In the genomic region with DNA sequence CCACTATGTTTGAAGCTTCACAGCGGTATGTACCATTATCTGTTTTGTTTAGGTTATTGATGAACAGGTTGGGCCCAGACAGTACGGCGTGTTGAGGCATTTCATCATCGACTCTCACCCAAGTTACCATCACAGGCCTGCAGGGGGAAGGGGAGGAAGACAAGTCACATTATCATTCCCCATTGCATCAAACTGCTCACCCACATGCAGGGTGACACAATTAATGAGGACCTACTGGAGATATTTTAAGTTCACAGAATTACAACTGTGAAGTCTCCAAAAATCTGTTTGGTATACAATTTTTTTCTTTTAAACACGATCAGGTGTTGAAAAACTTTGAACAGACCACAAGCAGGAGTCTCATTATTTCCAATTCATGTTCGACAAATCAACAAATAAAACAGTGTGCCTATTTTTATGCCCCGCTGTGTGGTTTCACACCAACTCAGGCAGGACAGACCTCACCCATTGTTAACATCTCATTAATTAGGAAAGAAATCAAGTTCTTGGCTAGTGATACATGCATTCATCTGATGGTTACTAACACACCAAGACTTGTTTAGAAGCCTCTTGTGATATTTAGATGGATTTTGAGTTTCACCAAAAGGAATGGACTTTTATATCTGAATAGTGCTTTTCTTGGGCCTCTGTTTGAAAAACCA, we compare ENCODE assay signal across 15 cellular contexts.
DNase-seq lines count a peak whose midpoint lies in the region; ATAC-seq, FAIRE-seq and TF ChIP-seq lines count a peak whose summit lies in the region.
"Had no signal": no experiment of that assay in that cellular context is flagged by ENCODE, and none has a peak within 500 bp of the region (broad histone marks: within the 10 kb centered on the region; RNA-seq: fewer than 3 reads in every experiment).

No MANE protein-coding gene starts in this region.

- H3K4me3 ChIP-seq in HepG2 (replicated peaks in 1 of 3; ENCODE audit: insufficient read depth in 1 of 3, low read depth in 2 of 3, low read length in 3 of 3) = no peak overlapping the region
- no peak overlapping the region for H3K4me3 ChIP-seq in right lobe of liver
- no peak overlapping the region for H3K4me3 ChIP-seq in OCI-LY1 (ENCODE audit: low read depth, low read length, poor library complexity, severe bottlenecking)
- H3K4me3 ChIP-seq in H1 (ENCODE audit: extremely low read depth in 1 of 4, insufficient read depth in 2 of 4, low read depth in 3 of 4, low read length in 4 of 4) = no peak overlapping the region
- H3K4me3 ChIP-seq: BLaER1 treated with 17β-estradiol and CSF1 and Interleukin-3, amounts not matched to agents 10 nM and 100 nM; GM23338; HAP-1 had no signal

- no peak overlapping the region for H2BK20ac ChIP-seq in H1 (ENCODE audit: low read length)

- in situ Hi-C loops in HepG2 (cut with HindIII; ENCODE audit: extremely low pct_ligation_motif_present, low pct_unique_long_range_greater_than_20kb) = no loop called here

- no peak overlapping the region for H3K56ac ChIP-seq in H1 (replicated peaks; ENCODE audit: insufficient read length, low read depth, low read length)

- no peak overlapping the region for H2BK120ac ChIP-seq in H1 (replicated peaks; ENCODE audit: low read depth, low read length)

- DNase-seq in HepG2 (ENCODE audit: low spot score) (no peak), right lobe of liver (no peak), H1 (ENCODE audit: low read depth in 1 of 2, low spot score in 2 of 2) (no peak), NCI-H345 (lab: John Stamatoyannopoulos, UW) (no peak)
- no peak for DNase-seq in activated CD4-positive, alpha-beta T cell treated with anti-CD3 and anti-CD28 coated beads, Interleukin-2, amount 10 ng/mL, durations not matched to agents 24 days and 14 days
- DNase-seq: 8988T; AML-193; CD4-positive, CD25-positive, alpha-beta regulatory T cell; DMS79; IMR-90 had no signal

- H3K27ac Mint-ChIP-seq in activated CD4-positive, alpha-beta T cell treated with anti-CD3 and anti-CD28 coated beads, Interleukin-2, amount 10 ng/mL, durations not matched to agents 24 days and 14 days = no peak overlapping the region
- H3K27ac Mint-ChIP-seq: CD4-positive, CD25-positive, alpha-beta regulatory T cell; GM23338 had no signal

- TF ChIP-seq EP300 in HepG2 (IDR thresholded peaks at IDR 0.05; ENCODE audit: low read depth in 2 of 2, low read length in 2 of 2) = no peak
- no peak for TF ChIP-seq EP300 in HepG2 (CRISPR knock-in tag; IDR thresholded peaks at IDR 0.05; ENCODE audit: borderline replicate concordance)
- no peak for TF ChIP-seq EP300 in H1 (IDR thresholded peaks at IDR 0.05; ENCODE audit: borderline replicate concordance in 1 of 2, low read depth in 2 of 2, low read length in 2 of 2)

- no peak overlapping the region for H2BK15ac ChIP-seq in H1 (ENCODE audit: low read length)

- H3K36me3 ChIP-seq in HepG2 (replicated peaks in 1 of 2; ENCODE audit: control insufficient read depth in 1 of 2, insufficient read depth in 2 of 2, low read length in 2 of 2) = peaks cover 13 to 51% of the 10 kb centered on the region in 2 experiments
- no peaks in the 10 kb centered on the region for H3K36me3 ChIP-seq in right lobe of liver
- H3K36me3 ChIP-seq in OCI-LY1 (ENCODE audit: insufficient read depth, low read length) = no peaks in the 10 kb centered on the region
- H3K36me3 ChIP-seq in H1 (ENCODE audit: control insufficient read depth in 2 of 4, insufficient read depth in 4 of 4, low read length in 3 of 4) = no peaks in the 10 kb centered on the region; a peak in 1 of 8 replicates
- H3K36me3 ChIP-seq: BLaER1 treated with 17β-estradiol and CSF1 and Interleukin-3, amounts not matched to agents 10 nM and 100 nM; HAP-1 had no signal

- no peaks in the 10 kb centered on the region for H3K23me2 ChIP-seq in H1 (ENCODE audit: low read depth, low read length)

- H3F3A ChIP-seq in OCI-LY1 (ENCODE audit: insufficient read depth, low read length) = no peaks in the 10 kb centered on the region

- no peaks in the 10 kb centered on the region for H3K36me3 Mint-ChIP-seq in activated CD4-positive, alpha-beta T cell treated with anti-CD3 and anti-CD28 coated beads, Interleukin-2, amount 10 ng/mL, durations not matched to agents 24 days and 14 days (ENCODE audit: low read depth)
- H3K36me3 Mint-ChIP-seq: CD4-positive, CD25-positive, alpha-beta regulatory T cell had no signal

- H4K8ac ChIP-seq in H1 (ENCODE audit: extremely low read depth, insufficient read depth, low read length) = no peak overlapping the region

- no peak overlapping the region for H2AFZ ChIP-seq in HepG2 (ENCODE audit: low read length)
- no peak overlapping the region for H2AFZ ChIP-seq in OCI-LY1 (ENCODE audit: low read length)
- no peak overlapping the region for H2AFZ ChIP-seq in H1 (ENCODE audit: low read length)
- H2AFZ ChIP-seq: GM23338 had no signal

- no peak overlapping the region for H2BK5ac ChIP-seq in H1 (ENCODE audit: low read depth, low read length)

- H2AK5ac ChIP-seq in H1 (ENCODE audit: low read depth, low read length) = 0 out of 2 replicates have a peak overlapping the region, but pooled peaks have one; percentile 31

- H4K20me1 ChIP-seq in HepG2 (ENCODE audit: insufficient read depth, low read length) (no peaks in the 10 kb centered on the region), OCI-LY1 (ENCODE audit: insufficient read depth, low read length) (no peaks in the 10 kb centered on the region), H1 (replicated peaks in 1 of 2; ENCODE audit: control insufficient read depth in 1 of 2, insufficient read depth in 2 of 2, low read length in 2 of 2) (no peaks in the 10 kb centered on the region)
- H4K20me1 ChIP-seq: BLaER1 treated with 17β-estradiol and CSF1 and Interleukin-3, amounts not matched to agents 10 nM and 100 nM had no signal

- H3K4me2 ChIP-seq in HepG2 (ENCODE audit: low read depth, low read length) = no peak overlapping the region
- no peak overlapping the region for H3K4me2 ChIP-seq in OCI-LY1 (ENCODE audit: low read length)
- H3K4me2 ChIP-seq in H1 (ENCODE audit: insufficient read depth in 1 of 2, low read depth in 2 of 2, low read length in 2 of 2) = no peak overlapping the region
- H3K4me2 ChIP-seq: GM23338 had no signal

- FAIRE-seq in HepG2 (lab: Jason Lieb, UNC) = no peak
- no peak for FAIRE-seq in H1 (lab: Jason Lieb, UNC)

- no peaks in the 10 kb centered on the region for H3K79me1 ChIP-seq in H1 (ENCODE audit: low read depth, low read length)

- no peak overlapping the region for H3K23ac ChIP-seq in H1 (ENCODE audit: insufficient read length)

- no peak overlapping the region for H3K9ac ChIP-seq in HepG2 (ENCODE audit: insufficient read depth, low read depth, low read length)
- H3K9ac ChIP-seq in OCI-LY1 (ENCODE audit: low read length) = no peak overlapping the region
- no peak overlapping the region for H3K9ac ChIP-seq in H1 (replicated peaks in 1 of 4; ENCODE audit: extremely low read depth in 1 of 4, low read depth in 3 of 4, low read length in 3 of 4)
- H3K9ac ChIP-seq: BLaER1 treated with 17β-estradiol and CSF1 and Interleukin-3, amounts not matched to agents 10 nM and 100 nM had no signal

- TF ChIP-seq RAD21 in HepG2 (CRISPR knock-in tag; IDR thresholded peaks at IDR 0.05) (no peak), H1 (IDR thresholded peaks at IDR 0.05 in 1 of 2, conservative IDR thresholded peaks at IDR 0.05 in 1 of 2; ENCODE audit: low read depth in 2 of 2, low read length in 2 of 2) (no peak)

- H3K27me3 ChIP-seq in HepG2 (ENCODE audit: control insufficient read depth in 1 of 2, insufficient read depth in 2 of 2, low read length in 2 of 2) (no peaks in the 10 kb centered on the region), right lobe of liver (no peaks in the 10 kb centered on the region), OCI-LY1 (ENCODE audit: insufficient read depth, low read length) (no peaks in the 10 kb centered on the region), H1 (replicated peaks in 1 of 4; ENCODE audit: control insufficient read depth in 3 of 4, extremely low read depth in 1 of 4, insufficient read depth in 3 of 4, low read length in 3 of 4) (no peaks in the 10 kb centered on the region)
- H3K27me3 ChIP-seq: BLaER1 treated with 17β-estradiol and CSF1 and Interleukin-3, amounts not matched to agents 10 nM and 100 nM had no signal

- no peak overlapping the region for H3K14ac ChIP-seq in H1 (ENCODE audit: insufficient read length)

- H3K27me3 Mint-ChIP-seq in activated CD4-positive, alpha-beta T cell treated with anti-CD3 and anti-CD28 coated beads, Interleukin-2, amount 10 ng/mL, durations not matched to agents 24 days and 14 days = peaks cover 26% of the 10 kb centered on the region

- no peak overlapping the region for H3K4me3 Mint-ChIP-seq in activated CD4-positive, alpha-beta T cell treated with anti-CD3 and anti-CD28 coated beads, Interleukin-2, amount 10 ng/mL, durations not matched to agents 24 days and 14 days
- H3K4me3 Mint-ChIP-seq: CD4-positive, CD25-positive, alpha-beta regulatory T cell; GM23338 had no signal

- no peak overlapping the region for H4K91ac ChIP-seq in H1 (replicated peaks; ENCODE audit: insufficient read length, low read length)

- H4K5ac ChIP-seq in H1 (ENCODE audit: insufficient read length, low read depth, low read length) = no peak overlapping the region

- H3K79me2 ChIP-seq in HepG2 (ENCODE audit: insufficient read depth, low read length) (no peaks in the 10 kb centered on the region), OCI-LY1 (ENCODE audit: insufficient read depth, low read length) (no peaks in the 10 kb centered on the region), H1 (ENCODE audit: control insufficient read depth in 1 of 2, insufficient read depth in 2 of 2, low read length in 2 of 2) (no peaks in the 10 kb centered on the region)

- no TSS peak for BruUV-seq in HepG2 (replicated peaks; lab: Mats Ljungman, UMichigan)

- H2BK12ac ChIP-seq in H1 (ENCODE audit: low read depth, low read length) = no peak overlapping the region

- H3K4ac ChIP-seq in H1 (replicated peaks; ENCODE audit: insufficient read length, low read depth, low read length) = no peak overlapping the region

- no peaks in the 10 kb centered on the region for H3K9me2 ChIP-seq in OCI-LY1 (ENCODE audit: low read depth, low read length)

- POLR2A ChIA-PET in HepG2 (lab: Yijun Ruan, JAX) = no interaction called here
- POLR2A ChIA-PET in H1 (lab: Charles Lee; ENCODE audit: partially characterized antibody) = no interaction called here

- TF ChIP-seq CTCF in HepG2 (CRISPR knock-in tag; IDR thresholded peaks at IDR 0.05) (no peak), right lobe of liver (IDR thresholded peaks at IDR 0.05) (no peak), OCI-LY1 (IDR thresholded peaks at IDR 0.05; ENCODE audit: low read length) (no peak), H1 (IDR thresholded peaks at IDR 0.05; ENCODE audit: control extremely low read depth in 1 of 3, insufficient read depth in 1 of 3, low read depth in 1 of 3, low read length in 3 of 3) (no peak)

- ATAC-seq in HepG2 = no peak
- ATAC-seq in right lobe of liver = no peak
- no peak for ATAC-seq in HG03469 (IDR thresholded peaks at IDR 0.05; ENCODE audit: unreplicated experiment)

- H3K4me1 Mint-ChIP-seq in activated CD4-positive, alpha-beta T cell treated with anti-CD3 and anti-CD28 coated beads, Interleukin-2, amount 10 ng/mL, durations not matched to agents 24 days and 14 days = peaks cover 7% of the 10 kb centered on the region

- H3K9me3 Mint-ChIP-seq in activated CD4-positive, alpha-beta T cell treated with anti-CD3 and anti-CD28 coated beads, Interleukin-2, amount 10 ng/mL, durations not matched to agents 24 days and 14 days = peaks cover 3% of the 10 kb centered on the region
- H3K9me3 Mint-ChIP-seq: GM23338 had no signal

- CTCF ChIA-PET in HepG2 (lab: Yijun Ruan, JAX; ENCODE audit: low intra/inter-chr PET ratio, low total read pairs) = no interaction called here
- CTCF ChIA-PET in H1 (lab: Charles Lee; ENCODE audit: partially characterized antibody) = interaction anchor here (0.6 to 2.7 kb wide), 22 partner anchors 8 to 169 kb away, joined by 3 to 19 read pairs (median 4); no protein-coding TSS in a partner anchor

- no peak overlapping the region for H3K27ac ChIP-seq in HepG2 (ENCODE audit: extremely low read length, insufficient read depth, low read length)
- no peak overlapping the region for H3K27ac ChIP-seq in right lobe of liver
- peak overlapping the region; percentile 48 for H3K27ac ChIP-seq in OCI-LY1 (ENCODE audit: low read depth, low read length, poor library complexity, severe bottlenecking)
- H3K27ac ChIP-seq in H1 (ENCODE audit: low read depth, low read length) = no peak overlapping the region
- H3K27ac ChIP-seq: BLaER1 treated with 17β-estradiol and CSF1 and Interleukin-3, amounts not matched to agents 10 nM and 100 nM had no signal

- no peak for TF ChIP-seq POLR2A in HepG2 (IDR thresholded peaks at IDR 0.05; ENCODE audit: insufficient read depth in 1 of 2, low read depth in 2 of 2, low read length in 2 of 2)
- TF ChIP-seq POLR2A in right lobe of liver (IDR thresholded peaks at IDR 0.05) = no peak
- no peak for TF ChIP-seq POLR2A in H1 (IDR thresholded peaks at IDR 0.05; ENCODE audit: control extremely low read depth in 1 of 2, low read depth in 2 of 2, low read length in 2 of 2)

- no peak overlapping the region for H3K18ac ChIP-seq in H1 (ENCODE audit: extremely low read depth, low read length)

- WGBS in HepG2 (ENCODE audit: low lambda C conversion rate) = 96% methylated on average over 7 of the region's 7 CpGs
- 87% methylated on average over 3 of the region's 7 CpGs for WGBS in right lobe of liver (ENCODE audit: insufficient coverage, low coverage, low lambda C conversion rate, missing lambda C conversion rate)
- WGBS in H1 (ENCODE audit: extremely low coverage in 1 of 2, insufficient coverage in 1 of 2, insufficient read length in 1 of 2, insufficient replicate concordance in 2 of 2, low coverage in 1 of 2, low lambda C conversion rate in 2 of 2, missing lambda C conversion rate in 1 of 2), 2 experiments = 88% methylated on average over 7 of the region's 7 CpGs; no CpG with 5 or more reads in 1 of the 2 experiments

- intact Hi-C loops in HepG2 (cut with micrococcal nuclease; ENCODE audit: unreplicated experiment) (no loop called here), right lobe of liver (cut with DNase I) (no loop called here)
- intact Hi-C loops in activated CD4-positive, alpha-beta T cell treated with anti-CD3 and anti-CD28 coated beads, Interleukin-2, amount 10 ng/mL, durations not matched to agents 24 days and 14 days (cut with micrococcal nuclease) = loop anchor here (2.0 kb wide), 1 partner anchor 76 kb away; no protein-coding TSS in a partner anchor

- no peaks in the 10 kb centered on the region for H3K4me1 ChIP-seq in HepG2 (ENCODE audit: insufficient read depth, low read length)
- no peaks in the 10 kb centered on the region for H3K4me1 ChIP-seq in right lobe of liver
- peaks cover 64% of the 10 kb centered on the region for H3K4me1 ChIP-seq in OCI-LY1 (ENCODE audit: insufficient read depth, low read length, severe bottlenecking)
- peaks cover 0 to 4% (median under 1%) of the 10 kb centered on the region in 4 experiments; a peak in 3 of 7 replicates for H3K4me1 ChIP-seq in H1 (replicated peaks in 1 of 4; ENCODE audit: control insufficient read depth in 3 of 4, insufficient read depth in 4 of 4, low read length in 3 of 4)
- H3K4me1 ChIP-seq: HAP-1 had no signal

- H3K9me3 ChIP-seq in HepG2 (ENCODE audit: low read length) (no peaks in the 10 kb centered on the region), right lobe of liver (no peaks in the 10 kb centered on the region), OCI-LY1 (ENCODE audit: low read length) (no peaks in the 10 kb centered on the region), H1 (ENCODE audit: insufficient read depth in 2 of 2, low read depth in 1 of 2, low read length in 1 of 2) (no peaks in the 10 kb centered on the region)
- H3K9me3 ChIP-seq: BLaER1 treated with 17β-estradiol and CSF1 and Interleukin-3, amounts not matched to agents 10 nM and 100 nM; HAP-1 had no signal
